In genomic region chr6:113856571-113857564, GRCh38 we compare ENCODE assay signal across 8 cellular contexts. TPM values are rescaled to one million over a fixed set of nuclear protein-coding genes. Genes with fewer than 3 reads are reported as not detected.
DNase-seq lines count a peak whose midpoint lies in the region; ATAC-seq, FAIRE-seq and TF ChIP-seq lines count a peak whose summit lies in the region.

TSS of gene MARCKS (plus strand) at chr6:113857345. CDS start at chr6:113857746, 401 bp downstream.

- peak within 1 kb of the TSS; percentile 86 for H3K4me3 ChIP-seq in A673 (ENCODE audit: low read depth, low read length, poor library complexity, severe bottlenecking)
- peak within 1 kb of the TSS; percentile 80 to 87 (median 82) for H3K4me3 ChIP-seq in skeletal muscle tissue (ENCODE audit: low read length in 3 of 3)

- ATAC-seq in HG02642 (IDR thresholded peaks at IDR 0.05; ENCODE audit: poor library complexity, unreplicated experiment), result peak; percentile 45

- H3K27me3 ChIP-seq in A673 (replicated peaks; ENCODE audit: insufficient read depth, low read depth, low read length, poor library complexity), result no peaks in the 10 kb centered on the region
- H3K27me3 ChIP-seq in skeletal muscle tissue (ENCODE audit: control insufficient read depth in 3 of 3, insufficient read depth in 3 of 3, low read length in 3 of 3), result no peaks in the 10 kb centered on the region

- peak; percentile 97 for FAIRE-seq in GM12892 (lab: Jason Lieb, UNC)

- no peak for TF ChIP-seq CTCF in A673 (conservative IDR thresholded peaks at IDR 0.05; ENCODE audit: low read depth, low read length)

- BruUV-seq in A673 (replicated peaks; lab: Mats Ljungman, UMichigan), result no TSS peak

- POLR2A ChIA-PET in A673 (lab: Charles Lee; ENCODE audit: low non-redundant PET), result no interaction called here

- H3K9ac ChIP-seq in skeletal muscle tissue (ENCODE audit: low read depth in 1 of 3, low read length in 3 of 3), result peak within 1 kb of the TSS; percentile 94 to 96 (median 95)

- DNase-seq in A673 (ENCODE audit: low spot score) (peak; percentile 95), GM12892 (ENCODE audit: insufficient read length) (peak; percentile 52), NCI-H1417 (lab: John Stamatoyannopoulos, UW) (peak; percentile 94 to 99 (median 96)), SKM-1 (lab: John Stamatoyannopoulos, UW; ENCODE audit: unreplicated experiment) (peak; percentile 66), islet precursor cell (peak; percentile 90)

- TF ChIP-seq POLR2A in GM12892 (IDR thresholded peaks at IDR 0.05; ENCODE audit: low read depth, low read length), result peak; percentile 80; the same call in 1 of the 2 replicates

- H3K36me3 ChIP-seq in A673 (ENCODE audit: insufficient read depth, low read length, poor library complexity, severe bottlenecking) (peaks cover 6% of the 10 kb centered on the region), skeletal muscle tissue (ENCODE audit: control insufficient read depth in 3 of 3, insufficient read depth in 3 of 3, low read length in 3 of 3) (no peaks in the 10 kb centered on the region)

- intact Hi-C loops in A673 (cut with micrococcal nuclease; ENCODE audit: unreplicated experiment), result loop anchor here (2.0 to 10.0 kb wide), 8 partner anchors 162 to 1520 kb away; no protein-coding TSS in a partner anchor

- H3K4me1 ChIP-seq in A673 (ENCODE audit: insufficient read depth, low read length, poor library complexity, severe bottlenecking) (peaks cover 11% of the 10 kb centered on the region), skeletal muscle tissue (ENCODE audit: control insufficient read depth in 3 of 3, insufficient read depth in 3 of 3, low read length in 3 of 3) (peaks cover 6 to 22% (median 12%) of the 10 kb centered on the region in 3 donors)

- H3K27ac ChIP-seq in A673 (ENCODE audit: low read depth, low read length, poor library complexity, severe bottlenecking) (peak within 1 kb of the TSS; percentile 89), cingulate gyrus (ENCODE audit: low read depth, low read length) (peak within 1 kb of the TSS; percentile 94), skeletal muscle tissue (ENCODE audit: low read depth, low read length) (peak within 1 kb of the TSS; percentile 96)

- CTCF ChIA-PET in A673 (lab: Charles Lee), result no interaction called here

- H3K9me3 ChIP-seq in A673 (ENCODE audit: low read depth, low read length, poor library complexity, severe bottlenecking) (no peaks in the 10 kb centered on the region), skeletal muscle tissue (ENCODE audit: control insufficient read depth in 3 of 3, low read length in 3 of 3) (no peaks in the 10 kb centered on the region)

RNA-seq across cellular contexts. Expression of gene MARCKS, which starts in this region (rescaled TPM):
- total RNA-seq in A673 (2021) (95.9 and 110 TPM in 2 replicates), skeletal muscle tissue (146 TPM)
- polyA plus RNA-seq in GM12892 (2012; ENCODE audit: missing spikeins), result 78.9 TPM

Comparison
In these comparisons a context has a peak if more than half of its experiments do, and no peak if none do; other contexts are left out.
1. Peak in every context shown above with its lines: DNase-seq, ATAC-seq, H3K4me3 ChIP-seq and H3K27ac ChIP-seq.